Comparison of ENCODE assay signal across 16 cellular contexts in genomic region chr7:142030294-142030693, GRCh38. TPM values are rescaled to one million over a fixed set of nuclear protein-coding genes. Genes with fewer than 3 reads are reported as not detected.
DNase-seq lines count a peak whose midpoint lies in the region; ATAC-seq and TF ChIP-seq lines count a peak whose summit lies in the region.
"Had no signal": no experiment of that assay in that cellular context is flagged by ENCODE, and none has a peak within 500 bp of the region (broad histone marks: within the 10 kb centered on the region; RNA-seq: fewer than 3 reads in every experiment).

No MANE protein-coding gene starts in this region.

- H3K36me3 ChIP-seq in RWPE2 (ENCODE audit: low read depth), result no peaks in the 10 kb centered on the region
- no peaks in the 10 kb centered on the region for H3K36me3 ChIP-seq in heart left ventricle

- no peak for TF ChIP-seq POLR2A in heart left ventricle (IDR thresholded peaks at IDR 0.05)

- H3K9me3 ChIP-seq in RWPE2 (ENCODE audit: severe bottlenecking) (no peaks in the 10 kb centered on the region), heart left ventricle (no peaks in the 10 kb centered on the region)

- H3K4me1 ChIP-seq in RWPE2 (ENCODE audit: insufficient read depth, poor library complexity, severe bottlenecking), result peaks cover 25% of the 10 kb centered on the region
- H3K4me1 ChIP-seq in heart left ventricle, result no peaks in the 10 kb centered on the region

- no peaks in the 10 kb centered on the region for H3K27me3 ChIP-seq in RWPE2 (ENCODE audit: insufficient read depth, poor library complexity, severe bottlenecking)
- no peaks in the 10 kb centered on the region for H3K27me3 ChIP-seq in heart left ventricle

- ATAC-seq in RWPE2 (ENCODE audit: low read depth), result peak; percentile 72
- no peak for ATAC-seq in GM21390 (IDR thresholded peaks at IDR 0.05; ENCODE audit: unreplicated experiment)
- no peak for ATAC-seq in GM21723 (IDR thresholded peaks at IDR 0.05; ENCODE audit: unreplicated experiment)
- ATAC-seq in heart left ventricle, result no peak
- ATAC-seq: stimulated activated naive B cell treated with anti-CD40 and anti-IgM and Interleukin-4, amounts not matched to agents 10 μg/mL and 1 μg/mL and 100 μg/mL, for 72 hours had no signal

- TF ChIP-seq CTCF in RWPE2 (IDR thresholded peaks at IDR 0.05; ENCODE audit: poor library complexity, severe bottlenecking) (peak; percentile 49), fibroblast of the aortic adventitia (IDR thresholded peaks at IDR 0.05; ENCODE audit: insufficient read depth, low read length) (no peak), heart left ventricle (IDR thresholded peaks at IDR 0.05) (no peak)

- intact Hi-C loops in heart left ventricle (cut with DNase I), result no loop called here

- peak; percentile 10 for DNase-seq in NCI-H1092 treated with DMSO at 0.1 percent for 48 hours (lab: John Stamatoyannopoulos, UW)
- no peak for DNase-seq in NCI-H1092 (lab: John Stamatoyannopoulos, UW)
- DNase-seq in RWPE2 (ENCODE audit: low spot score), result no peak
- peak; percentile 17 for DNase-seq in fibroblast of the aortic adventitia (ENCODE audit: low read depth)
- DNase-seq in stromal cell of bone marrow (ENCODE audit: low read depth), result peak; percentile 27
- no peak for DNase-seq in heart left ventricle
- DNase-seq: activated T-cell treated with anti-CD3 and anti-CD28 coated beads, Interleukin-2, amount 50 U/mL, for 48 hours; DMS79 treated with DMSO at 0.1 percent for 48 hours; kidney; NCI-H1436 treated with DMSO at 0.1 percent for 48 hours; stimulated activated naive B cell treated with anti-CD40 and anti-IgM and Interleukin-4, amounts not matched to agents 10 μg/mL and 1 μg/mL and 100 μg/mL, for 72 hours had no signal

- WGBS in heart left ventricle, 4 donors, result 49 to 60% (median 55%) methylated on average over 3 of the region's 3 CpGs

- H3K4me3 ChIP-seq in RWPE2 (ENCODE audit: severe bottlenecking) (no peak overlapping the region), fibroblast of the aortic adventitia (ENCODE audit: low read depth, low read length) (no peak overlapping the region), heart left ventricle (no peak overlapping the region)

- peak overlapping the region; percentile 33 for H3K27ac ChIP-seq in RWPE2 (ENCODE audit: poor library complexity, severe bottlenecking)
- no peak overlapping the region for H3K27ac ChIP-seq in heart left ventricle
- H3K27ac ChIP-seq: epithelial cell of prostate had no signal

RNA-seq across cellular contexts. Expression of gene MGAM, which starts 34.6 kb away (rescaled TPM):
- 0.18 TPM in 1 of 2 replicates, not detected in the other for total RNA-seq in fibroblast of the aortic adventitia (ENCODE audit: low replicate concordance)
- 1 to 10 TPM in 2 of 9 donors, under 1 TPM in 7; 0.15 to 1.2 (median 0.52) TPM for total RNA-seq in heart left ventricle
- polyA plus RNA-seq in heart left ventricle, result under 1 TPM; 0.08 to 0.10 TPM
- total RNA-seq: A172 had no signal

RNA-seq across cellular contexts. Expression of gene TAS2R38, which starts 56.7 kb away (rescaled TPM):
- total RNA-seq in fibroblast of the aortic adventitia (ENCODE audit: low replicate concordance) (not detected in 2 replicates), heart left ventricle (not detected)
- polyA plus RNA-seq in heart left ventricle, result not detected
- total RNA-seq: A172, kidney, neural crest cell had no signal

Comparison
In these comparisons a context has a peak if more than half of its experiments do, and no peak if none do; other contexts are left out.
1. DNase-seq: peak in NCI-H1092 treated with DMSO at 0.1 percent for 48 hours (single experiment), fibroblast of the aortic adventitia (single experiment) and stromal cell of bone marrow (single experiment); none in NCI-H1092 (single experiment), RWPE2 (single experiment) and heart left ventricle (0 of 5).